8 cellular contexts compared by ENCODE assay signal in the genomic region with DNA sequence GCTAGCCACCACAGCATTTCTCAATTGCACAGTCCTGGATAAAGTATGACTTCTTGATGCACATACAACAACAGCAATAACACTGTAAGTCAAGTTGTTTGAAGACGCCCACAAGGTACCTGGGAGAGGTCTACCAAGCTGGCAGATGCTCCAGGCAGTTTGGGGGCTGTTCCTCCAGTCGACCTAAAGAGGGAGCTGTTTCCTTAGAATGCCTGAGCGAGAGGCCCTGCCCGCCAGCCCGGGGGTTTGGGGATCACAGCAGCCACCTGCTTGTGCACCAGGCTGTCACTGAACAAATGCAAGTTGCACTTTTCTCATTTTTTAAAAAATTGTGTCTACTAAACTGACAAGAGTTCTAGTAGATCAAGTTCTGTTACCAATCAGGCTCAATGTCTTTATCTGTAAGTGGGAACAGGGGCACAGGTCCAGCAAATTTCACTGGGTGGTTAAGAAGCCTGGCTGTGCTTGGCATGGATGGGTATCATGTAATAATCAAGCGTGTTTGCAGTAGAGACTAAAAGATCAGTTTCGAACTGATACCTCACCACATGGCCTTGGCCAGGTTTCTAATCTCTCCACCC.
DNase-seq lines count a peak whose midpoint lies in the region; ATAC-seq and TF ChIP-seq lines count a peak whose summit lies in the region.

No MANE protein-coding gene starts in this region.

- peaks cover 24% of the 10 kb centered on the region for H3K27me3 Mint-ChIP-seq in type B pancreatic cell

- TF ChIP-seq CTCF in AG09309 (IDR thresholded peaks at IDR 0.05; ENCODE audit: control insufficient read depth, insufficient read depth, low read depth, low read length, missing control alignments): peak; percentile 90
- peak; percentile 87 for TF ChIP-seq CTCF in type B pancreatic cell (conservative IDR thresholded peaks at IDR 0.05)

- H3K4me1 Mint-ChIP-seq in type B pancreatic cell (ENCODE audit: unreplicated experiment): no peaks in the 10 kb centered on the region

- H3K4me3 ChIP-seq in AG09309 (ENCODE audit: control insufficient read depth, low read depth, low read length): no peak overlapping the region

- H3K36me3 Mint-ChIP-seq in type B pancreatic cell: no peaks in the 10 kb centered on the region

- DNase-seq in AG09309 (ENCODE audit: low read depth): no peak
- peak; percentile 68 for DNase-seq in NOMO-1 treated with DMSO at 0.1 percent for 48 hours (lab: John Stamatoyannopoulos, UW; ENCODE audit: unreplicated experiment)
- peak; percentile 67 for DNase-seq in activated T-cell treated with anti-CD3 and anti-CD28 coated beads for 48 hours (ENCODE audit: low read depth)
- peak; percentile 39 for DNase-seq in fibroblast of peridontal ligament (ENCODE audit: extremely low read depth)
- DNase-seq in occipital lobe (lab: John Stamatoyannopoulos, UW): peak; percentile 12
- DNase-seq in type B pancreatic cell (ENCODE audit: extremely low spot score, unreplicated experiment): no peak

- peak; percentile 79 for ATAC-seq in GM18867 (IDR thresholded peaks at IDR 0.05; ENCODE audit: unreplicated experiment)
- ATAC-seq in HG03095 (IDR thresholded peaks at IDR 0.05; ENCODE audit: unreplicated experiment): peak; percentile 73

- no peak overlapping the region for H3K4me3 Mint-ChIP-seq in type B pancreatic cell

- H3K9me3 Mint-ChIP-seq in type B pancreatic cell: no peaks in the 10 kb centered on the region

- H3K27ac Mint-ChIP-seq in type B pancreatic cell: no peak overlapping the region

Comparison
In these comparisons a context has a peak if more than half of its experiments do, and no peak if none do; other contexts are left out.
1. DNase-seq: peak in NOMO-1 treated with DMSO at 0.1 percent for 48 hours (single experiment), activated T-cell treated with anti-CD3 and anti-CD28 coated beads for 48 hours (single experiment), fibroblast of peridontal ligament (single experiment) and occipital lobe (single experiment); none in AG09309 (single experiment) and type B pancreatic cell (single experiment).